ENCODE assay signal across 24 cellular contexts in genomic region chr2:41911033-41911432, GRCh38.
"Had no signal": no experiment of that assay in that cellular context is flagged by ENCODE, and none has a peak within 500 bp of the region (broad histone marks: within the 10 kb centered on the region; RNA-seq: fewer than 3 reads in every experiment).

No MANE protein-coding gene starts in this region.

- H3K4me3 ChIP-seq: esophagus muscularis mucosa, gastrocnemius medialis, heart right ventricle, left lung, lower lobe of right lung, psoas muscle, sigmoid colon, skin epidermis, thyroid gland, uterus had no signal

- ATAC-seq: effector memory CD8-positive, alpha-beta T cell; gastrocnemius medialis; heart right ventricle; left lung; lower lobe of right lung; psoas muscle had no signal

- H3K4me1 ChIP-seq: lower lobe of right lung, thyroid gland had no signal

- H3K36me3 Mint-ChIP-seq: memory B cell, naive B cell, type B pancreatic cell had no signal

- H3K27me3 ChIP-seq: esophagus muscularis mucosa, gastrocnemius medialis, heart right ventricle, left lung, sigmoid colon, thyroid gland, uterus had no signal

- DNase-seq: effector memory CD8-positive, alpha-beta T cell; gastrocnemius medialis; heart right ventricle; hypothalamus; kidney glomerular epithelial cell; left lung; lower lobe of right lung; midbrain; naive B cell; nephron progenitor cell; psoas muscle; retina; sigmoid colon; stimulated activated CD4-positive, alpha-beta T cell treated with anti-CD3 and anti-CD28 coated beads, Interleukin-12 subunit alpha, Interleukin-12 subunit beta, amount 100 ng/mL, for 4 hours; stimulated activated naive CD4-positive, alpha-beta T cell; thyroid gland; uterus had no signal

- H3K27ac Mint-ChIP-seq: dendritic cell treated with granulocyte-macrophage colony-stimulating factor and Interleukin-4, amounts not matched to agents 40 ng/mL and 50 ng/mL, for 4 days; effector memory CD8-positive, alpha-beta T cell; memory B cell; naive B cell; nephron progenitor cell; type B pancreatic cell had no signal

- H3K9me3 Mint-ChIP-seq: dendritic cell treated with granulocyte-macrophage colony-stimulating factor and Interleukin-4, amounts not matched to agents 40 ng/mL and 50 ng/mL, for 4 days; effector memory CD8-positive, alpha-beta T cell; memory B cell; naive B cell; type B pancreatic cell had no signal

- H3K4me3 Mint-ChIP-seq: dendritic cell treated with granulocyte-macrophage colony-stimulating factor and Interleukin-4, amounts not matched to agents 40 ng/mL and 50 ng/mL, for 4 days; effector memory CD8-positive, alpha-beta T cell; memory B cell; naive B cell; nephron progenitor cell; type B pancreatic cell had no signal

- H3K27ac ChIP-seq: epithelial cell of prostate, esophagus muscularis mucosa, gastrocnemius medialis, heart right ventricle, left lung, lower lobe of right lung, psoas muscle, sigmoid colon, skin epidermis, thyroid gland, uterus had no signal

- H3K9me3 ChIP-seq: esophagus muscularis mucosa, gastrocnemius medialis, heart right ventricle, left lung, lower lobe of right lung, sigmoid colon, thyroid gland, uterus had no signal

- FAIRE-seq: islet of Langerhans had no signal

- H3K36me3 ChIP-seq: esophagus muscularis mucosa, gastrocnemius medialis, heart right ventricle, left lung, lower lobe of right lung, sigmoid colon, thyroid gland, uterus had no signal

- H3K4me1 Mint-ChIP-seq: memory B cell, naive B cell had no signal
